ENCODE assay signal across 8 cellular contexts in the genomic region with DNA sequence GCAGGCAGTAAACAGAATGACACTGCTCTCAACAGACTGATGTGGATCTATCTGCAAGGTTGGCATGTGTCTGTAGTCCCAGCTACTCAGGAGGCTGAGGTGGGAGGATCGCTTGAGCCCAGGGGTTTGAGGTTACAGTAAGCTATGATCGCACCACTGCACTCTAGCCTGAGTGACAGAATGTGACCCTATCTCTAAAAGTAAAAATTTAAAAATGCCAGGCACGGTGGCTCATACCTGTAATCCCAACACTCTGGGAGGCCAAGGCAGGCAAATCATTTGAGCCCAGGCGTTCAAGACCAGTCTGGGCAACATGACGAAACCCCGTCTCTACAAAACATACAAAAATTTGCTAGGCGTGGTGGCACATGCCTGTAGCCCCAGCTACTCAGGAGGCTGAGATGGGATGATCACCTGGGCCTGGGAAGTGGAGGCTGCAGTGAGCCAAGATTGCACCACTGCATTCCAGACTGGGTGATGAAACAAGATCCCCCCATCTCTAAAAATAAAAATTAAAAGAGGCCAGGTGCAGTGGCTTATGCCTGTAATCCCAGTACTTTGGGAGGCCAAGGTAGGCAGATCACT. TPM values are rescaled to one million over a fixed set of nuclear protein-coding genes. Genes with fewer than 3 reads are reported as not detected.
"Had no signal": no experiment of that assay in that cellular context is flagged by ENCODE, and none has a peak within 500 bp of the region (broad histone marks: within the 10 kb centered on the region; RNA-seq: fewer than 3 reads in every experiment).

No MANE protein-coding gene starts in this region.

RNA-seq across cellular contexts. Expression of gene BPI, which starts 19.8 kb away (rescaled TPM):
- total RNA-seq: naive thymus-derived CD8-positive, alpha-beta T cell; natural killer cell treated with Interleukin-12 subunit alpha and Interleukin-12 subunit beta and Interleukin-15 and Interleukin-18, amount 100 ng/mL, for 72 hours; occipital lobe; progenitor cell of endocrine pancreas; renal cortical epithelial cell; upper lobe of right lung had no signal
- polyA plus RNA-seq: naive thymus-derived CD8-positive, alpha-beta T cell; neural cell; small intestine had no signal

RNA-seq across cellular contexts. Expression of gene KIAA1755, which starts 23.6 kb away (rescaled TPM):
- total RNA-seq: naive thymus-derived CD8-positive, alpha-beta T cell; natural killer cell treated with Interleukin-12 subunit alpha and Interleukin-12 subunit beta and Interleukin-15 and Interleukin-18, amount 100 ng/mL, for 72 hours; renal cortical epithelial cell had no signal
- polyA plus RNA-seq: naive thymus-derived CD8-positive, alpha-beta T cell; neural cell had no signal
